Comparison of ENCODE assay signal across 21 cellular contexts in the genomic region with DNA sequence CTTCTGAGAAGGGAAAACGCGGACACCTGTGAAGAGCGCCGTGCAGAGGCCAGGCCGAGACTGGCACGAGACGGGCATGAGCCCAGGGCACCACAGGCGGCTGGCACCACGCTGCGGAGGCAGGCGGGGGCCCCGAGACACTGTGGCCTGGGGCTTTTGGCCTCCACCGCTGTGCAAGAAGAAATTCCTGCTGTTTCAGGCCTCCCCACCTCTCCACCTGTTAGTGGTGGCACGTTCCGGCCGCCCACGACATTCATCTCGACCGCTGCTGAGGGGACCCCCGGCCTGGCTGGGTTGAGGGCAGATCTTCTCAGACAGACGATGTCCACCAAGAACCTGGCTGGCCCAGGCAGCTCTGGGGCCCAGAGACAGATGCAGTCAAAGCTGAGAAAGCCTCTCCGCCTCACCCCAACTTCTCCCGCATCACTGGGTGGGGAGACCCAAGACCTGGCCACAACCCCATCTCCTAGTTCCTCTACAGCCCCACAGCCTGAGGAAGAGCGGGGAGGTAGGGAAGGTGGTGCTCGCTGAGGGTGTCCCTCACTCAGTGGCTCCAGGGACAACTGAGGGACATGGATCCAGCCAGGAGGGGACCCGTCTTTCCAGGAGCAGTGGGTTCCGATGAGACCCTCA. TPM values are rescaled to one million over a fixed set of nuclear protein-coding genes. Genes with fewer than 3 reads are reported as not detected.
DNase-seq lines count a peak whose midpoint lies in the region; ATAC-seq, FAIRE-seq and TF ChIP-seq lines count a peak whose summit lies in the region.
"Had no signal": no experiment of that assay in that cellular context is flagged by ENCODE, and none has a peak within 500 bp of the region (broad histone marks: within the 10 kb centered on the region; RNA-seq: fewer than 3 reads in every experiment).

No MANE protein-coding gene starts in this region.

- no peaks in the 10 kb centered on the region for H3K36me3 Mint-ChIP-seq in neural progenitor cell

- no peak for TF ChIP-seq POLR2A in K562 (conservative IDR thresholded peaks at IDR 0.05)

- H2AFZ ChIP-seq in K562 (ENCODE audit: low read depth, low read length) (no peak overlapping the region), neural progenitor cell (replicated peaks) (no peak overlapping the region)

- H3K27ac ChIP-seq in left ventricle myocardium inferior (replicated peaks) (no peak overlapping the region), K562 (ENCODE audit: extremely low read depth, low read depth, low read length) (no peak overlapping the region), neural progenitor cell (no peak overlapping the region), aorta (ENCODE audit: low read depth in 1 of 2, low read length in 2 of 2) (no peak overlapping the region)
- H3K27ac ChIP-seq: SJCRH30 had no signal

- peaks cover 7% of the 10 kb centered on the region for H3K36me3 ChIP-seq in left ventricle myocardium inferior
- H3K36me3 ChIP-seq in K562 (ENCODE audit: control insufficient read depth, insufficient read depth, low read length) = peaks cover 53% of the 10 kb centered on the region; the same call in 2 of the 3 replicates
- no peaks in the 10 kb centered on the region for H3K36me3 ChIP-seq in neural progenitor cell
- H3K36me3 ChIP-seq in aorta (ENCODE audit: control insufficient read depth in 1 of 2, insufficient read depth in 2 of 2, low read length in 1 of 2) = no peaks in the 10 kb centered on the region
- H3K36me3 ChIP-seq: BE2C, SJCRH30 had no signal

- no peak for TF ChIP-seq CTCF in left ventricle myocardium inferior (IDR thresholded peaks at IDR 0.05; ENCODE audit: borderline replicate concordance)
- no peak for TF ChIP-seq CTCF in K562 (IDR thresholded peaks at IDR 0.05 in 2 of 3, conservative IDR thresholded peaks at IDR 0.05 in 1 of 3; ENCODE audit: insufficient read depth in 2 of 3, low read depth in 1 of 3, low read length in 3 of 3)
- no peak for TF ChIP-seq CTCF in neural progenitor cell (IDR thresholded peaks at IDR 0.05)

- no peak overlapping the region for H3K4me3 Mint-ChIP-seq in neural progenitor cell
- H3K4me3 Mint-ChIP-seq: CD8-positive, alpha-beta T cell had no signal

- CTCF ChIA-PET in K562 (lab: Yijun Ruan, JAX; ENCODE audit: low intra/inter-chr PET ratio) = no interaction called here

- WGBS in K562 (ENCODE audit: insufficient coverage, low coverage, missing lambda C conversion rate) = 93% methylated on average over 24 of the region's 27 CpGs
- 88 to 91% methylated on average over 27 of the region's 27 CpGs for WGBS in aorta, 2 donors

- H4K20me1 ChIP-seq in K562 (replicated peaks; ENCODE audit: control insufficient read depth, insufficient read depth, low read length) (peaks cover 55% of the 10 kb centered on the region), neural progenitor cell (ENCODE audit: low read depth) (no peaks in the 10 kb centered on the region)

- in situ Hi-C loops in K562 (cut with MboI) = no loop called here

- H3K79me2 ChIP-seq in K562 (ENCODE audit: control insufficient read depth, insufficient read depth, low read length) = peaks cover 97% of the 10 kb centered on the region
- no peaks in the 10 kb centered on the region for H3K79me2 ChIP-seq in neural progenitor cell (ENCODE audit: low read depth)

- no peak overlapping the region for H3K27ac Mint-ChIP-seq in neural progenitor cell

- H3K9me1 ChIP-seq in K562 (ENCODE audit: control insufficient read depth, insufficient read depth, low read length) = peaks cover 5% of the 10 kb centered on the region

- peaks cover 9% of the 10 kb centered on the region for H3K4me1 Mint-ChIP-seq in neural progenitor cell

- no peak overlapping the region for H3K4me2 ChIP-seq in K562 (ENCODE audit: insufficient read depth, low read length)
- no peak overlapping the region for H3K4me2 ChIP-seq in neural progenitor cell

- H3K9me3 ChIP-seq in left ventricle myocardium inferior (replicated peaks) = no peaks in the 10 kb centered on the region
- H3K9me3 ChIP-seq in K562 (replicated peaks; ENCODE audit: control insufficient read depth, insufficient read depth, low read depth, low read length) = no peaks in the 10 kb centered on the region
- H3K9me3 ChIP-seq in neural progenitor cell (ENCODE audit: low read depth) = no peaks in the 10 kb centered on the region
- H3K9me3 ChIP-seq in aorta (ENCODE audit: control insufficient read depth, low read length) = no peaks in the 10 kb centered on the region
- H3K9me3 ChIP-seq: BE2C, SJCRH30 had no signal

- no peak overlapping the region for H3K4me3 ChIP-seq in left ventricle myocardium inferior
- H3K4me3 ChIP-seq in K562 = no peak overlapping the region
- H3K4me3 ChIP-seq in neural progenitor cell = no peak overlapping the region
- H3K4me3 ChIP-seq in aorta (ENCODE audit: low read length in 2 of 2) = no peak overlapping the region
- H3K4me3 ChIP-seq: SJCRH30 had no signal

- no peak for ATAC-seq in Right ventricle myocardium inferior
- no peak for ATAC-seq in K562
- ATAC-seq in aorta (ENCODE audit: low FRiP score) = no peak
- ATAC-seq: CD8-positive, alpha-beta T cell; PC-3 had no signal

- no peaks in the 10 kb centered on the region for H3K27me3 ChIP-seq in left ventricle myocardium inferior (ENCODE audit: low read depth)
- H3K27me3 ChIP-seq in K562 (ENCODE audit: control insufficient read depth in 2 of 2, insufficient read depth in 2 of 2, low read length in 2 of 2) = no peaks in the 10 kb centered on the region
- H3K27me3 ChIP-seq in neural progenitor cell = no peaks in the 10 kb centered on the region
- no peaks in the 10 kb centered on the region for H3K27me3 ChIP-seq in aorta (ENCODE audit: control insufficient read depth in 1 of 2, insufficient read depth in 2 of 2, low read length in 1 of 2)
- H3K27me3 ChIP-seq: BE2C, SJCRH30 had no signal

- BruUV-seq in K562 (replicated peaks; lab: Mats Ljungman, UMichigan) = no TSS peak

- peaks cover 6% of the 10 kb centered on the region for H3K27me3 Mint-ChIP-seq in neural progenitor cell (ENCODE audit: insufficient read depth, low read depth)

- DNase-seq in left ventricle myocardium inferior = peak; percentile 4
- no peak for DNase-seq in Right ventricle myocardium inferior (ENCODE audit: missing footprints)
- no peak for DNase-seq in K562 (ENCODE audit: extremely low read depth in 1 of 4, low spot score in 3 of 4)
- DNase-seq in neural progenitor cell (ENCODE audit: low spot score) = peak; percentile 0
- peak; percentile 28 to 55 for DNase-seq in aorta
- no peak for DNase-seq in OCI-M2 (lab: John Stamatoyannopoulos, UW; ENCODE audit: unreplicated experiment)
- no peak for DNase-seq in COLO829 (ENCODE audit: low spot score)
- no peak for DNase-seq in activated CD4-positive, alpha-beta T cell treated with anti-CD3 and anti-CD28 coated beads for 48 hours
- DNase-seq: NCI-H1417 treated with DMSO at 0.1 percent for 48 hours, NCI-H187 treated with DMSO at 0.1 percent for 48 hours, NCI-H226, NCI-H524, NCI-H82, PC-3, RPMI8226 had no signal

- no peaks in the 10 kb centered on the region for H3K9me3 Mint-ChIP-seq in neural progenitor cell
- H3K9me3 Mint-ChIP-seq: CD8-positive, alpha-beta T cell had no signal

- intact Hi-C loops in left ventricle myocardium inferior (cut with micrococcal nuclease) = no loop called here
- intact Hi-C loops in Right ventricle myocardium inferior (cut with DNase I) = no loop called here
- intact Hi-C loops in K562 (cut with micrococcal nuclease) = no loop called here
- intact Hi-C loops in aorta (cut with DNase I) = no loop called here

- H3K4me1 ChIP-seq in left ventricle myocardium inferior = peaks cover 100% of the 10 kb centered on the region
- peaks cover 0 to 85% of the 10 kb centered on the region in 2 experiments; a peak in 2 of 5 replicates for H3K4me1 ChIP-seq in K562 (replicated peaks in 1 of 2; ENCODE audit: control insufficient read depth in 2 of 2, insufficient read depth in 2 of 2, low read length in 2 of 2)
- peaks cover 3% of the 10 kb centered on the region for H3K4me1 ChIP-seq in neural progenitor cell
- H3K4me1 ChIP-seq in aorta (ENCODE audit: control insufficient read depth in 1 of 2, insufficient read depth in 2 of 2, low read length in 2 of 2) = no peaks in the 10 kb centered on the region

- POLR2A ChIA-PET in K562 (lab: Yijun Ruan, JAX) = interaction anchor here (0.6 kb wide), 1 partner anchor 13 kb away, joined by 3 read pairs; no protein-coding TSS in a partner anchor

- TF ChIP-seq EP300 in K562 (IDR thresholded peaks at IDR 0.05; ENCODE audit: low read length) = no peak

- peak overlapping the region in 1 of 2 experiments; percentile 69; a peak in 2 of 4 replicates for H3K9ac ChIP-seq in K562 (ENCODE audit: insufficient read depth in 1 of 2, low read depth in 2 of 2, low read length in 2 of 2)
- no peak overlapping the region for H3K9ac ChIP-seq in neural progenitor cell

- H3F3A ChIP-seq in neural progenitor cell (ENCODE audit: low read depth) = no peaks in the 10 kb centered on the region

- no peak for TF ChIP-seq RAD21 in K562 (CRISPR knock-in tag; conservative IDR thresholded peaks at IDR 0.05 in 1 of 2, IDR thresholded peaks at IDR 0.05 in 1 of 2)

- no peak for FAIRE-seq in K562 (lab: Jason Lieb, UNC)
- FAIRE-seq: A204.1, D721Med, GM12891 had no signal

RNA-seq across cellular contexts. Expression of a gene that starts 11.4 kb away (rescaled TPM):
- total RNA-seq in left ventricle myocardium inferior (29.5 TPM), Right ventricle myocardium inferior (37.0 TPM), K562 (2014; rRNA removed) (16.6 and 21.1 TPM in 2 replicates), K562 (2014; rRNA removed; fragmentation: Illumina TruSeq; extraction: Trizol) (4.4 and 4.8 TPM in 2 replicates), K562 (2015; rRNA removed; fragmentation: Illumina TruSeq; extraction: Trizol) (9.9 and 10.1 TPM in 2 replicates), K562 (2021) (22.2 and 25.1 TPM in 2 replicates), neural progenitor cell (ENCODE audit: low replicate concordance) (4.5 and 9.1 TPM in 2 replicates), aorta (10 to 100 TPM; 51.3 to 61.0 TPM)
- 15.2 and 27.2 TPM in 2 replicates for total RNA-seq in K562 (2011; cell fraction: chromatin; rRNA removed; ENCODE audit: low replicate concordance)
- total RNA-seq in K562 (2011; cell fraction: nucleolus; rRNA removed) = 17.0 and 18.7 TPM in 2 replicates
- 10.7 and 13.6 TPM in 2 replicates for total RNA-seq in K562 (2011; cell fraction: nucleoplasm; rRNA removed)
- polyA plus RNA-seq in K562 (2011; rRNA removed) (5.6 TPM in 2 replicates), K562 (2014; fragmentation: Illumina TruSeq; extraction: Trizol) (5.2 and 8.0 TPM in 2 replicates), K562 (2014; fragmentation: Nextera tagmentation; extraction: Ambion mirVana) (under 1 TPM; 0.70 to 0.73 TPM), K562 (2014; rRNA removed) (11.7 and 12.5 TPM in 2 replicates), aorta (10 to 100 TPM; 10.5 to 11.7 TPM)
- 7.2 and 16.2 TPM in 2 replicates for polyA plus RNA-seq in K562 (2011; cell fraction: cytosol; rRNA removed)
- 14.6 and 26.1 TPM in 2 replicates for polyA plus RNA-seq in K562 (2011; cell fraction: nucleus; rRNA removed)
- 9.1 and 10.5 TPM in 2 replicates for polyA plus RNA-seq in K562 (2012)
- 5.4 and 11.8 TPM in 2 replicates for polyA minus RNA-seq in K562 (2011; rRNA and poly(A)+ RNA removed)
- 12.6 and 13.9 TPM in 2 replicates for polyA minus RNA-seq in K562 (2011; cell fraction: cytosol; rRNA and poly(A)+ RNA removed)
- polyA minus RNA-seq in K562 (2011; cell fraction: nucleus; rRNA and poly(A)+ RNA removed) = 5.9 and 6.5 TPM in 2 replicates

RNA-seq across cellular contexts. Expression of a gene that starts 35.0 kb away (rescaled TPM):
- total RNA-seq in left ventricle myocardium inferior = 15.1 TPM
- 18.7 TPM for total RNA-seq in Right ventricle myocardium inferior
- 9.3 and 37.6 TPM in 2 replicates for total RNA-seq in K562 (2011; cell fraction: chromatin; rRNA removed; ENCODE audit: low replicate concordance)
- 42.5 and 42.8 TPM in 2 replicates for total RNA-seq in K562 (2011; cell fraction: nucleolus; rRNA removed)
- total RNA-seq in K562 (2011; cell fraction: nucleoplasm; rRNA removed) = 19.5 and 20.3 TPM in 2 replicates
- 44.6 and 51.3 TPM in 2 replicates for total RNA-seq in K562 (2014; rRNA removed)
- total RNA-seq in K562 (2014; rRNA removed; fragmentation: Illumina TruSeq; extraction: Trizol) = 6.2 and 6.7 TPM in 2 replicates
- total RNA-seq in K562 (2015; rRNA removed; fragmentation: Illumina TruSeq; extraction: Trizol) = 21.6 and 23.3 TPM in 2 replicates
- total RNA-seq in K562 (2021) = 40.6 and 43.1 TPM in 2 replicates
- 11.5 and 12.2 TPM in 2 replicates for polyA plus RNA-seq in K562 (2011; rRNA removed)
- 15.5 and 50.0 TPM in 2 replicates for polyA plus RNA-seq in K562 (2011; cell fraction: cytosol; rRNA removed)
- 27.4 and 47.1 TPM in 2 replicates for polyA plus RNA-seq in K562 (2011; cell fraction: nucleus; rRNA removed)
- 27.5 and 33.5 TPM in 2 replicates for polyA plus RNA-seq in K562 (2012)
- 9.8 and 16.8 TPM in 2 replicates for polyA plus RNA-seq in K562 (2014; fragmentation: Illumina TruSeq; extraction: Trizol)
- polyA plus RNA-seq in K562 (2014; fragmentation: Nextera tagmentation; extraction: Ambion mirVana) = under 1 TPM; 0.32 to 0.64 TPM
- 25.1 and 28.0 TPM in 2 replicates for polyA plus RNA-seq in K562 (2014; rRNA removed)
- 4.9 and 9.2 TPM in 2 replicates for polyA minus RNA-seq in K562 (2011; rRNA and poly(A)+ RNA removed)
- polyA minus RNA-seq in K562 (2011; cell fraction: cytosol; rRNA and poly(A)+ RNA removed) = 18.4 and 21.8 TPM in 2 replicates
- 18.7 and 25.0 TPM in 2 replicates for polyA minus RNA-seq in K562 (2011; cell fraction: nucleus; rRNA and poly(A)+ RNA removed)
- total RNA-seq in neural progenitor cell (ENCODE audit: low replicate concordance) = 16.3 and 46.2 TPM in 2 replicates
- 10 to 100 TPM; 22.0 to 25.1 TPM for total RNA-seq in aorta
- 10 to 100 TPM; 14.9 to 19.0 TPM for polyA plus RNA-seq in aorta

Comparison
In these comparisons a context has a peak if more than half of its experiments do, and no peak if none do; other contexts are left out.
1. DNase-seq: peak in left ventricle myocardium inferior (single experiment), neural progenitor cell (single experiment) and aorta (2 of 2); none in Right ventricle myocardium inferior (single experiment), K562 (0 of 4), OCI-M2 (single experiment), COLO829 (single experiment) and activated CD4-positive, alpha-beta T cell treated with anti-CD3 and anti-CD28 coated beads for 48 hours (single experiment).